ENCODE assay signal across 29 cellular contexts in the genomic region with DNA sequence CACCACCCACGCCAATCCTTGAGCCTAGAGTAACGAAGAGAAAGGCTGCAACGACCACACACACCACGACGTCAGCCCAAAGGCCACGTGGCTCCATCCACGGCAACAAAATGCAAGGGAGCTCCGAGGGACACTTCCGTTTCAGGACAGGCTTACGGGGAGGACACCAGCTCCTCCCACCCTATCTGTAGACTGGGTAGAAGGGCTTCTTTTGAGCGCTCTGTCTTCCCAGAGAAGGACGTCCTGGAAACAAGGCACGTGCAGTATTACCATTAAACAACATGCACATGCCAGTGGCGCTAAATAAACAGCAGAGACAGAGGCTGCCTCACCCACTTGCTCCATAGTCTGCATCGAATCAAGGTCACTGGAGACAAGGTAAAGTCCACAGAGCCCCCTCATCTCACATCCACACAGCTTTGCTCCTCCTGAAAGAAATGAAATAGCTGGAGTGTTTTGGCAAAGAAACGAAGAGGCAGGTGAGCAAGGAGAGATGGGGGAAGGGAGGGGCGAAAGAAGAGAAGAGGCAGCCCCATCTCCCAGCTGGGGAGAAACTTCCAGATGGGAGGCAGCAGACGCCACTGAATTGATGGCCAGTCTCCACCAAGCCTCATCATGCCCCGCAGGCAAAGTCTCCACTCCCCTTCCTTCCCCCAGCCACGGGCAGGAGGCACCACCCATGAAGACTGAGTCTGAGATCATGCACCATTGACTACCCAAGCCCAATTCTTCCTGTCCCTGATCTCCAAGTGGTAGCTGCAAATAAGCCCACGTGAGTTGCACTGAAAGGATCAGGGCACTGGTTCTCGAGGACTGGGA. TPM values are rescaled to one million over a fixed set of nuclear protein-coding genes. Genes with fewer than 3 reads are reported as not detected.
DNase-seq lines count a peak whose midpoint lies in the region; ATAC-seq and TF ChIP-seq lines count a peak whose summit lies in the region.
"Had no signal": no experiment of that assay in that cellular context is flagged by ENCODE, and none has a peak within 500 bp of the region (broad histone marks: within the 10 kb centered on the region; RNA-seq: fewer than 3 reads in every experiment).

No MANE protein-coding gene starts in this region.

- H3K27me3 Mint-ChIP-seq in mesothelial cell of epicardium (ENCODE audit: low read depth) = no peaks in the 10 kb centered on the region
- H3K27me3 Mint-ChIP-seq: activated CD4-positive, alpha-beta memory T cell treated with anti-CD3 and anti-CD28 coated beads, Interleukin-2, amount 10 ng/mL, durations not matched to agents 7 days and 5 days; IgD-negative memory B cell; type B pancreatic cell had no signal

- H3K36me3 ChIP-seq in ascending aorta (no peaks in the 10 kb centered on the region), thoracic aorta (no peaks in the 10 kb centered on the region)

- H3K27ac ChIP-seq in ascending aorta = peak overlapping the region; percentile 68 to 79
- peak overlapping the region; percentile 37 to 63 for H3K27ac ChIP-seq in thoracic aorta
- H3K27ac ChIP-seq: 22Rv1, C4-2B had no signal

- DNase-seq in DMS 273 (lab: John Stamatoyannopoulos, UW; ENCODE audit: unreplicated experiment) (peak; percentile 32), DMS 273 treated with DMSO at 0.1 percent for 48 hours (lab: John Stamatoyannopoulos, UW) (no peak), ascending aorta (ENCODE audit: low spot score in 2 of 2) (peak in 1 of 2 donors; percentile 52), mesothelial cell of epicardium (ENCODE audit: low spot score in 2 of 2, unreplicated experiment in 2 of 2) (no peak), thoracic aorta (ENCODE audit: low spot score) (no peak), NCI-H2227 treated with DMSO at 0.1 percent for 48 hours (lab: John Stamatoyannopoulos, UW) (no peak)
- DNase-seq: activated CD4-positive, alpha-beta memory T cell treated with anti-CD3 and anti-CD28 coated beads, Interleukin-2, amount 10 ng/mL, durations not matched to agents 7 days and 5 days; activated CD8-positive, alpha-beta memory T cell treated with anti-CD3 and anti-CD28 coated beads, Interleukin-2, amount 50 U/mL, for 48 hours; activated naive CD4-positive, alpha-beta T cell treated with anti-CD3 and anti-CD28 coated beads, Interleukin-2, amount 50 U/mL, for 16 hours; COR-L47; effector CD4-positive, alpha-beta T cell; HCEC 1CT; hypothalamus; immature natural killer cell; left colon; NCI-H510A treated with DMSO at 0.1 percent for 48 hours; NK-92 treated with Interleukin-12 subunit alpha and Interleukin-12 subunit beta, amount 100 ng/mL, for 24 hours; PC-3; right cardiac atrium; stimulated activated CD4-positive, alpha-beta T cell treated with anti-CD3 and anti-CD28 coated beads, Interleukin-4, amount 100 ng/mL, for 1 hour; T-helper 2 cell had no signal

- H3K36me3 Mint-ChIP-seq in mesothelial cell of epicardium = no peaks in the 10 kb centered on the region
- H3K36me3 Mint-ChIP-seq: IgD-negative memory B cell, immature natural killer cell had no signal

- ATAC-seq in thoracic aorta (ENCODE audit: insufficient number of reproducible peaks, low FRiP score, low read depth) (no peak), HG02678 (IDR thresholded peaks at IDR 0.05; ENCODE audit: unreplicated experiment) (no peak), GM19467 (IDR thresholded peaks at IDR 0.05; ENCODE audit: unreplicated experiment) (no peak)
- ATAC-seq: left colon, PC-3, right cardiac atrium, Right ventricle myocardium inferior had no signal

- H3K9me3 ChIP-seq in ascending aorta (no peaks in the 10 kb centered on the region), thoracic aorta (no peaks in the 10 kb centered on the region)

- intact Hi-C loops in ascending aorta (cut with DNase I) = loop anchor here (2.0 to 10.0 kb wide), 2 partner anchors 21 to 359 kb away; no protein-coding TSS in a partner anchor

- no peak overlapping the region for H3K4me3 ChIP-seq in ascending aorta
- H3K4me3 ChIP-seq in thoracic aorta = no peak overlapping the region

- no peaks in the 10 kb centered on the region for H3K9me3 Mint-ChIP-seq in mesothelial cell of epicardium
- H3K9me3 Mint-ChIP-seq: activated CD4-positive, alpha-beta memory T cell treated with anti-CD3 and anti-CD28 coated beads, Interleukin-2, amount 10 ng/mL, durations not matched to agents 7 days and 5 days; activated T-helper 1 cell treated with anti-CD3 and anti-CD28 coated beads, Interleukin-12 subunit alpha, Interleukin-12 subunit beta, Interleukin-2, Interleukin-4 antibody, amounts not matched to agents 30 ng/mL and 10 ng/mL and 1 ng/mL, durations not matched to agents 14 hours and 24 hours and 36 hours; IgD-negative memory B cell; immature natural killer cell; type B pancreatic cell had no signal

- TF ChIP-seq CTCF in ascending aorta (IDR thresholded peaks at IDR 0.05) (no peak), mesothelial cell of epicardium (IDR thresholded peaks at IDR 0.05; ENCODE audit: unreplicated experiment) (no peak), thoracic aorta (IDR thresholded peaks at IDR 0.05) (no peak)

- no peak overlapping the region for H3K4me3 Mint-ChIP-seq in mesothelial cell of epicardium
- H3K4me3 Mint-ChIP-seq: activated CD4-positive, alpha-beta memory T cell treated with anti-CD3 and anti-CD28 coated beads, Interleukin-2, amount 10 ng/mL, durations not matched to agents 7 days and 5 days; activated T-helper 1 cell treated with anti-CD3 and anti-CD28 coated beads, Interleukin-12 subunit alpha, Interleukin-12 subunit beta, Interleukin-2, Interleukin-4 antibody, amounts not matched to agents 30 ng/mL and 10 ng/mL and 1 ng/mL, durations not matched to agents 14 hours and 24 hours and 36 hours; immature natural killer cell had no signal

- peak overlapping the region; percentile 85 for H3K27ac Mint-ChIP-seq in mesothelial cell of epicardium
- H3K27ac Mint-ChIP-seq: activated CD4-positive, alpha-beta memory T cell treated with anti-CD3 and anti-CD28 coated beads, Interleukin-2, amount 10 ng/mL, durations not matched to agents 7 days and 5 days; activated T-helper 1 cell treated with anti-CD3 and anti-CD28 coated beads, Interleukin-12 subunit alpha, Interleukin-12 subunit beta, Interleukin-2, Interleukin-4 antibody, amounts not matched to agents 30 ng/mL and 10 ng/mL and 1 ng/mL, durations not matched to agents 14 hours and 24 hours and 36 hours; immature natural killer cell had no signal

- H3K4me1 Mint-ChIP-seq in mesothelial cell of epicardium = peaks cover 74% of the 10 kb centered on the region
- H3K4me1 Mint-ChIP-seq: activated CD4-positive, alpha-beta memory T cell treated with anti-CD3 and anti-CD28 coated beads, Interleukin-2, amount 10 ng/mL, durations not matched to agents 7 days and 5 days had no signal

- H3K27me3 ChIP-seq in ascending aorta (no peaks in the 10 kb centered on the region), thoracic aorta (replicated peaks; ENCODE audit: insufficient read depth) (no peaks in the 10 kb centered on the region)

- peaks cover 31 to 58% of the 10 kb centered on the region in 2 donors for H3K4me1 ChIP-seq in ascending aorta
- peaks cover 47 to 88% of the 10 kb centered on the region in 2 donors for H3K4me1 ChIP-seq in thoracic aorta (ENCODE audit: control insufficient read depth in 1 of 2, low read depth in 2 of 2)

RNA-seq across cellular contexts. Expression of a gene that starts 24.0 kb away (rescaled TPM):
- total RNA-seq in ascending aorta (34.8 TPM), mesothelial cell of epicardium (63.8 to 68.1 TPM (median 67.1 TPM) in 3 replicates), thoracic aorta (10 to 100 TPM; 57.7 to 70.1 TPM)
